1 cellular context compared by ENCODE assay signal in the genomic region with DNA sequence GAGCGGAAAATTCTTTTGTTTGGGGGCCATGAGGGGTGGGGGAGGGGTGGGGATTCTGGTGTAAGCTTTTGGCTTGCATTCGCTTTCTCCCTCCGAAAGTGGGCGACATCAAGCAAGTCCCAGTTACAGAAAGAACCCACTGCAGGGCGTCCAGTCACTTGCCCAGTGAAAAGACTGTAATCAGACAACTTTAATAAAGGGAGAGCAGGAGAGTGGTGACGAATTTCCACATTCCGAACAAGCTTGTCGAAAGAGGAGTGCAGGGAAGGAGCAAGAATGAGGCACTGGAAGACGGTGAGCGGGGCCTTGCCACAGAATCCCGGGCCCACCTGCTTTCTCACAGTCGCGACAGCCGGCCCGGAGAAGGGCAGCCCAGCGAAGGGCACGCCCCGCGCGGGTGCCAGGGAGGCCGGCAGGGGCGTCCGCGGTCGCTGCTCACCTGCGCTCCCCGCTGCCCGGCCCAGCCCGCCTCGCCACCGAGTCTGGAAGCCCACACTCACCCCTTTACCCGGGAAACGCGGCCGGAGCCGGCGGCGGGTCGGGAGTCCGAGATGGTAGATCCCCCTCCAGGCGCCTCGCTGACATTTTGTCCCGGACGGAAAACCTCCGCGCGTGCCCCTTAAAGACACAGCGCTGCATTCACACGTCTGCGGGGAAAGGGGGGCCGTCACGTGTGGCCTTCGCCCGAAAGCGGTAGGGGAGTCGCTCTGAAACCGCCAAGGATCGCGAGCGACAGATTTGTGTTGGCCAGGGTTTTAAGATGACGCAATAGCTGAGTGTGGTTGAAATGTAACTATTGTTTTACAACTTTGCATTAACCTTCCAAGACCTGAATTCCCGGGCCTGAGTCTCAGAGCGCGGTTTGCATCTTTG.
A peak's percentile ranks its signal among the peaks of the same experiment; 100 is the strongest.
TF ChIP-seq lines count a peak whose summit lies in the region.

A gene with protein sequence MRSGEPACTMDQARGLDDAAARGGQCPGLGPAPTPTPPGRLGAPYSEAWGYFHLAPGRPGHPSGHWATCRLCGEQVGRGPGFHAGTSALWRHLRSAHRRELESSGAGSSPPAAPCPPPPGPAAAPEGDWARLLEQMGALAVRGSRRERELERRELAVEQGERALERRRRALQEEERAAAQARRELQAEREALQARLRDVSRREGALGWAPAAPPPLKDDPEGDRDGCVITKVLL (minus strand): TSS at position 675 of the 873 bp plus-strand sequence. CDS start 9,407 bp downstream, outside the sequence.

TF ChIP-seq in WTC11, 78 proteins besides CTCF, POLR2A, EP300 and RAD21 (continued from another document and continues in another):
- TF ChIP-seq, protein P1, sequence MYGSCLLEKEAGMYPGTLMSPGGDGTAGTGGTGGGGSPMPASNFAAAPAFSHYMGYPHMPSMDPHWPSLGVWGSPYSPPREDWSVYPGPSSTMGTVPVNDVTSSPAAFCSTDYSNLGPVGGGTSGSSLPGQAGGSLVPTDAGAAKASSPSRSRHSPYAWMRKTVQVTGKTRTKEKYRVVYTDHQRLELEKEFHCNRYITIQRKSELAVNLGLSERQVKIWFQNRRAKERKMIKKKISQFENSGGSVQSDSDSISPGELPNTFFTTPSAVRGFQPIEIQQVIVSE (CRISPR knock-in tag; IDR thresholded peaks at IDR 0.05; ENCODE audit: borderline replicate concordance), result no peak
- TF ChIP-seq, protein P2, sequence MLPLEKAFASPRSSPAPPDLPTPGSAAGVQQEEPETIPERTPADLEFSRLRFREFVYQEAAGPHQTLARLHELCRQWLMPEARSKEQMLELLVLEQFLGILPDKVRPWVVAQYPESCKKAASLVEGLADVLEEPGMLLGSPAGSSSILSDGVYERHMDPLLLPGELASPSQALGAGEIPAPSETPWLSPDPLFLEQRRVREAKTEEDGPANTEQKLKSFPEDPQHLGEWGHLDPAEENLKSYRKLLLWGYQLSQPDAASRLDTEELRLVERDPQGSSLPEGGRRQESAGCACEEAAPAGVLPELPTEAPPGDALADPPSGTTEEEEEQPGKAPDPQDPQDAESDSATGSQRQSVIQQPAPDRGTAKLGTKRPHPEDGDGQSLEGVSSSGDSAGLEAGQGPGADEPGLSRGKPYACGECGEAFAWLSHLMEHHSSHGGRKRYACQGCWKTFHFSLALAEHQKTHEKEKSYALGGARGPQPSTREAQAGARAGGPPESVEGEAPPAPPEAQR (CRISPR knock-in tag; IDR thresholded peaks at IDR 0.05), result no peak
- no peak for TF ChIP-seq ATF1 (CRISPR knock-in tag; IDR thresholded peaks at IDR 0.05)
- TF ChIP-seq ZNF263 (CRISPR knock-in tag; IDR thresholded peaks at IDR 0.05; ENCODE audit: low read depth), result no peak
- TF ChIP-seq, protein P3, sequence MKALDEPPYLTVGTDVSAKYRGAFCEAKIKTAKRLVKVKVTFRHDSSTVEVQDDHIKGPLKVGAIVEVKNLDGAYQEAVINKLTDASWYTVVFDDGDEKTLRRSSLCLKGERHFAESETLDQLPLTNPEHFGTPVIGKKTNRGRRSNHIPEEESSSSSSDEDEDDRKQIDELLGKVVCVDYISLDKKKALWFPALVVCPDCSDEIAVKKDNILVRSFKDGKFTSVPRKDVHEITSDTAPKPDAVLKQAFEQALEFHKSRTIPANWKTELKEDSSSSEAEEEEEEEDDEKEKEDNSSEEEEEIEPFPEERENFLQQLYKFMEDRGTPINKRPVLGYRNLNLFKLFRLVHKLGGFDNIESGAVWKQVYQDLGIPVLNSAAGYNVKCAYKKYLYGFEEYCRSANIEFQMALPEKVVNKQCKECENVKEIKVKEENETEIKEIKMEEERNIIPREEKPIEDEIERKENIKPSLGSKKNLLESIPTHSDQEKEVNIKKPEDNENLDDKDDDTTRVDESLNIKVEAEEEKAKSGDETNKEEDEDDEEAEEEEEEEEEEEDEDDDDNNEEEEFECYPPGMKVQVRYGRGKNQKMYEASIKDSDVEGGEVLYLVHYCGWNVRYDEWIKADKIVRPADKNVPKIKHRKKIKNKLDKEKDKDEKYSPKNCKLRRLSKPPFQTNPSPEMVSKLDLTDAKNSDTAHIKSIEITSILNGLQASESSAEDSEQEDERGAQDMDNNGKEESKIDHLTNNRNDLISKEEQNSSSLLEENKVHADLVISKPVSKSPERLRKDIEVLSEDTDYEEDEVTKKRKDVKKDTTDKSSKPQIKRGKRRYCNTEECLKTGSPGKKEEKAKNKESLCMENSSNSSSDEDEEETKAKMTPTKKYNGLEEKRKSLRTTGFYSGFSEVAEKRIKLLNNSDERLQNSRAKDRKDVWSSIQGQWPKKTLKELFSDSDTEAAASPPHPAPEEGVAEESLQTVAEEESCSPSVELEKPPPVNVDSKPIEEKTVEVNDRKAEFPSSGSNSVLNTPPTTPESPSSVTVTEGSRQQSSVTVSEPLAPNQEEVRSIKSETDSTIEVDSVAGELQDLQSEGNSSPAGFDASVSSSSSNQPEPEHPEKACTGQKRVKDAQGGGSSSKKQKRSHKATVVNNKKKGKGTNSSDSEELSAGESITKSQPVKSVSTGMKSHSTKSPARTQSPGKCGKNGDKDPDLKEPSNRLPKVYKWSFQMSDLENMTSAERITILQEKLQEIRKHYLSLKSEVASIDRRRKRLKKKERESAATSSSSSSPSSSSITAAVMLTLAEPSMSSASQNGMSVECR (CRISPR knock-in tag; IDR thresholded peaks at IDR 0.05; ENCODE audit: borderline replicate concordance), result no peak
- TF ChIP-seq, protein P4, sequence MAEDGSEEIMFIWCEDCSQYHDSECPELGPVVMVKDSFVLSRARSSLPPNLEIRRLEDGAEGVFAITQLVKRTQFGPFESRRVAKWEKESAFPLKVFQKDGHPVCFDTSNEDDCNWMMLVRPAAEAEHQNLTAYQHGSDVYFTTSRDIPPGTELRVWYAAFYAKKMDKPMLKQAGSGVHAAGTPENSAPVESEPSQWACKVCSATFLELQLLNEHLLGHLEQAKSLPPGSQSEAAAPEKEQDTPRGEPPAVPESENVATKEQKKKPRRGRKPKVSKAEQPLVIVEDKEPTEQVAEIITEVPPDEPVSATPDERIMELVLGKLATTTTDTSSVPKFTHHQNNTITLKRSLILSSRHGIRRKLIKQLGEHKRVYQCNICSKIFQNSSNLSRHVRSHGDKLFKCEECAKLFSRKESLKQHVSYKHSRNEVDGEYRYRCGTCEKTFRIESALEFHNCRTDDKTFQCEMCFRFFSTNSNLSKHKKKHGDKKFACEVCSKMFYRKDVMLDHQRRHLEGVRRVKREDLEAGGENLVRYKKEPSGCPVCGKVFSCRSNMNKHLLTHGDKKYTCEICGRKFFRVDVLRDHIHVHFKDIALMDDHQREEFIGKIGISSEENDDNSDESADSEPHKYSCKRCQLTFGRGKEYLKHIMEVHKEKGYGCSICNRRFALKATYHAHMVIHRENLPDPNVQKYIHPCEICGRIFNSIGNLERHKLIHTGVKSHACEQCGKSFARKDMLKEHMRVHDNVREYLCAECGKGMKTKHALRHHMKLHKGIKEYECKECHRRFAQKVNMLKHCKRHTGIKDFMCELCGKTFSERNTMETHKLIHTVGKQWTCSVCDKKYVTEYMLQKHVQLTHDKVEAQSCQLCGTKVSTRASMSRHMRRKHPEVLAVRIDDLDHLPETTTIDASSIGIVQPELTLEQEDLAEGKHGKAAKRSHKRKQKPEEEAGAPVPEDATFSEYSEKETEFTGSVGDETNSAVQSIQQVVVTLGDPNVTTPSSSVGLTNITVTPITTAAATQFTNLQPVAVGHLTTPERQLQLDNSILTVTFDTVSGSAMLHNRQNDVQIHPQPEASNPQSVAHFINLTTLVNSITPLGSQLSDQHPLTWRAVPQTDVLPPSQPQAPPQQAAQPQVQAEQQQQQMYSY (CRISPR knock-in tag; IDR thresholded peaks at IDR 0.05), result no peak
- TF ChIP-seq, protein P5, sequence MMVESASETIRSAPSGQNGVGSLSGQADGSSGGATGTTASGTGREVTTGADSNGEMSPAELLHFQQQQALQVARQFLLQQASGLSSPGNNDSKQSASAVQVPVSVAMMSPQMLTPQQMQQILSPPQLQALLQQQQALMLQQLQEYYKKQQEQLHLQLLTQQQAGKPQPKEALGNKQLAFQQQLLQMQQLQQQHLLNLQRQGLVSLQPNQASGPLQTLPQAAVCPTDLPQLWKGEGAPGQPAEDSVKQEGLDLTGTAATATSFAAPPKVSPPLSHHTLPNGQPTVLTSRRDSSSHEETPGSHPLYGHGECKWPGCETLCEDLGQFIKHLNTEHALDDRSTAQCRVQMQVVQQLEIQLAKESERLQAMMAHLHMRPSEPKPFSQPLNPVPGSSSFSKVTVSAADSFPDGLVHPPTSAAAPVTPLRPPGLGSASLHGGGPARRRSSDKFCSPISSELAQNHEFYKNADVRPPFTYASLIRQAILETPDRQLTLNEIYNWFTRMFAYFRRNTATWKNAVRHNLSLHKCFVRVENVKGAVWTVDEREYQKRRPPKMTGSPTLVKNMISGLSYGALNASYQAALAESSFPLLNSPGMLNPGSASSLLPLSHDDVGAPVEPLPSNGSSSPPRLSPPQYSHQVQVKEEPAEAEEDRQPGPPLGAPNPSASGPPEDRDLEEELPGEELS (CRISPR knock-in tag; IDR thresholded peaks at IDR 0.05), result peak; percentile 53; the same call in 1 of the 2 replicates
- TF ChIP-seq CREB1 (CRISPR knock-in tag; IDR thresholded peaks at IDR 0.05), result no peak
- TF ChIP-seq, protein P6, sequence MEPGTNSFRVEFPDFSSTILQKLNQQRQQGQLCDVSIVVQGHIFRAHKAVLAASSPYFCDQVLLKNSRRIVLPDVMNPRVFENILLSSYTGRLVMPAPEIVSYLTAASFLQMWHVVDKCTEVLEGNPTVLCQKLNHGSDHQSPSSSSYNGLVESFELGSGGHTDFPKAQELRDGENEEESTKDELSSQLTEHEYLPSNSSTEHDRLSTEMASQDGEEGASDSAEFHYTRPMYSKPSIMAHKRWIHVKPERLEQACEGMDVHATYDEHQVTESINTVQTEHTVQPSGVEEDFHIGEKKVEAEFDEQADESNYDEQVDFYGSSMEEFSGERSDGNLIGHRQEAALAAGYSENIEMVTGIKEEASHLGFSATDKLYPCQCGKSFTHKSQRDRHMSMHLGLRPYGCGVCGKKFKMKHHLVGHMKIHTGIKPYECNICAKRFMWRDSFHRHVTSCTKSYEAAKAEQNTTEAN (CRISPR knock-in tag; IDR thresholded peaks at IDR 0.05), result peak; percentile 67; the same call in 1 of the 2 replicates
- TF ChIP-seq ETV6 (CRISPR knock-in tag; IDR thresholded peaks at IDR 0.05), result peak; percentile 48
- no peak for TF ChIP-seq OVOL2 (CRISPR knock-in tag; IDR thresholded peaks at IDR 0.05; ENCODE audit: borderline replicate concordance)
- no peak for TF ChIP-seq ESRRA (CRISPR knock-in tag; IDR thresholded peaks at IDR 0.05; ENCODE audit: borderline replicate concordance)
- TF ChIP-seq TEAD1 (CRISPR knock-in tag; IDR thresholded peaks at IDR 0.05), result no peak
- no peak for TF ChIP-seq ZNF423 (CRISPR knock-in tag; IDR thresholded peaks at IDR 0.05)
- TF ChIP-seq TP53 (CRISPR knock-in tag; IDR thresholded peaks at IDR 0.05), result 0 out of 2 replicates have a peak, but pooled peaks have one; percentile 19
- TF ChIP-seq, protein P7, sequence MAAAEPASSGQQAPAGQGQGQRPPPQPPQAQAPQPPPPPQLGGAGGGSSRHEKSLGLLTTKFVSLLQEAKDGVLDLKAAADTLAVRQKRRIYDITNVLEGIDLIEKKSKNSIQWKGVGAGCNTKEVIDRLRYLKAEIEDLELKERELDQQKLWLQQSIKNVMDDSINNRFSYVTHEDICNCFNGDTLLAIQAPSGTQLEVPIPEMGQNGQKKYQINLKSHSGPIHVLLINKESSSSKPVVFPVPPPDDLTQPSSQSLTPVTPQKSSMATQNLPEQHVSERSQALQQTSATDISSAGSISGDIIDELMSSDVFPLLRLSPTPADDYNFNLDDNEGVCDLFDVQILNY (CRISPR knock-in tag; IDR thresholded peaks at IDR 0.05), result no peak
- no peak for TF ChIP-seq SMAD3 (CRISPR knock-in tag; IDR thresholded peaks at IDR 0.05; ENCODE audit: borderline replicate concordance)
- TF ChIP-seq GRHL2 (CRISPR knock-in tag; IDR thresholded peaks at IDR 0.05; ENCODE audit: insufficient replicate concordance, severe bottlenecking), result no peak
- no peak for TF ChIP-seq GTF2I (CRISPR knock-in tag; conservative IDR thresholded peaks at IDR 0.05)
- TF ChIP-seq, protein P8, sequence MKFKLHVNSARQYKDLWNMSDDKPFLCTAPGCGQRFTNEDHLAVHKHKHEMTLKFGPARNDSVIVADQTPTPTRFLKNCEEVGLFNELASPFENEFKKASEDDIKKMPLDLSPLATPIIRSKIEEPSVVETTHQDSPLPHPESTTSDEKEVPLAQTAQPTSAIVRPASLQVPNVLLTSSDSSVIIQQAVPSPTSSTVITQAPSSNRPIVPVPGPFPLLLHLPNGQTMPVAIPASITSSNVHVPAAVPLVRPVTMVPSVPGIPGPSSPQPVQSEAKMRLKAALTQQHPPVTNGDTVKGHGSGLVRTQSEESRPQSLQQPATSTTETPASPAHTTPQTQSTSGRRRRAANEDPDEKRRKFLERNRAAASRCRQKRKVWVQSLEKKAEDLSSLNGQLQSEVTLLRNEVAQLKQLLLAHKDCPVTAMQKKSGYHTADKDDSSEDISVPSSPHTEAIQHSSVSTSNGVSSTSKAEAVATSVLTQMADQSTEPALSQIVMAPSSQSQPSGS (CRISPR knock-in tag; IDR thresholded peaks at IDR 0.05; ENCODE audit: borderline replicate concordance, low read depth), result no peak
- no peak for TF ChIP-seq RORB (CRISPR knock-in tag; IDR thresholded peaks at IDR 0.05)
- TF ChIP-seq, protein P9, sequence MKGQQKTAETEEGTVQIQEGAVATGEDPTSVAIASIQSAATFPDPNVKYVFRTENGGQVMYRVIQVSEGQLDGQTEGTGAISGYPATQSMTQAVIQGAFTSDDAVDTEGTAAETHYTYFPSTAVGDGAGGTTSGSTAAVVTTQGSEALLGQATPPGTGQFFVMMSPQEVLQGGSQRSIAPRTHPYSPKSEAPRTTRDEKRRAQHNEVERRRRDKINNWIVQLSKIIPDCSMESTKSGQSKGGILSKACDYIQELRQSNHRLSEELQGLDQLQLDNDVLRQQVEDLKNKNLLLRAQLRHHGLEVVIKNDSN (CRISPR knock-in tag; IDR thresholded peaks at IDR 0.05), result peak; percentile 72; the same call in 1 of the 2 replicates
- TF ChIP-seq, protein P10, sequence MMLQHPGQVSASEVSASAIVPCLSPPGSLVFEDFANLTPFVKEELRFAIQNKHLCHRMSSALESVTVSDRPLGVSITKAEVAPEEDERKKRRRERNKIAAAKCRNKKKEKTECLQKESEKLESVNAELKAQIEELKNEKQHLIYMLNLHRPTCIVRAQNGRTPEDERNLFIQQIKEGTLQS (CRISPR knock-in tag; conservative IDR thresholded peaks at IDR 0.05), result peak; percentile 41; the same call in 1 of the 2 replicates
- no peak for TF ChIP-seq MXD4 (CRISPR knock-in tag; IDR thresholded peaks at IDR 0.05; ENCODE audit: borderline replicate concordance)
- no peak for TF ChIP-seq NR3C1 (CRISPR knock-in tag; conservative IDR thresholded peaks at IDR 0.05; ENCODE audit: low read depth)
- TF ChIP-seq, protein P11, sequence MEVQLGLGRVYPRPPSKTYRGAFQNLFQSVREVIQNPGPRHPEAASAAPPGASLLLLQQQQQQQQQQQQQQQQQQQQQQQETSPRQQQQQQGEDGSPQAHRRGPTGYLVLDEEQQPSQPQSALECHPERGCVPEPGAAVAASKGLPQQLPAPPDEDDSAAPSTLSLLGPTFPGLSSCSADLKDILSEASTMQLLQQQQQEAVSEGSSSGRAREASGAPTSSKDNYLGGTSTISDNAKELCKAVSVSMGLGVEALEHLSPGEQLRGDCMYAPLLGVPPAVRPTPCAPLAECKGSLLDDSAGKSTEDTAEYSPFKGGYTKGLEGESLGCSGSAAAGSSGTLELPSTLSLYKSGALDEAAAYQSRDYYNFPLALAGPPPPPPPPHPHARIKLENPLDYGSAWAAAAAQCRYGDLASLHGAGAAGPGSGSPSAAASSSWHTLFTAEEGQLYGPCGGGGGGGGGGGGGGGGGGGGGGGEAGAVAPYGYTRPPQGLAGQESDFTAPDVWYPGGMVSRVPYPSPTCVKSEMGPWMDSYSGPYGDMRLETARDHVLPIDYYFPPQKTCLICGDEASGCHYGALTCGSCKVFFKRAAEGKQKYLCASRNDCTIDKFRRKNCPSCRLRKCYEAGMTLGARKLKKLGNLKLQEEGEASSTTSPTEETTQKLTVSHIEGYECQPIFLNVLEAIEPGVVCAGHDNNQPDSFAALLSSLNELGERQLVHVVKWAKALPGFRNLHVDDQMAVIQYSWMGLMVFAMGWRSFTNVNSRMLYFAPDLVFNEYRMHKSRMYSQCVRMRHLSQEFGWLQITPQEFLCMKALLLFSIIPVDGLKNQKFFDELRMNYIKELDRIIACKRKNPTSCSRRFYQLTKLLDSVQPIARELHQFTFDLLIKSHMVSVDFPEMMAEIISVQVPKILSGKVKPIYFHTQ (CRISPR knock-in tag; IDR thresholded peaks at IDR 0.05), result no peak
- TF ChIP-seq ZNF121 (CRISPR knock-in tag; IDR thresholded peaks at IDR 0.05), result no peak
- no peak for TF ChIP-seq CREM (CRISPR knock-in tag; IDR thresholded peaks at IDR 0.05)
- no peak for TF ChIP-seq HMGA2 (CRISPR knock-in tag; IDR thresholded peaks at IDR 0.05)
